ENCODE assay signal across 8 cellular contexts in genomic region chr19:42242512-42243409, GRCh38. TPM values are rescaled to one million over a fixed set of nuclear protein-coding genes. Genes with fewer than 3 reads are reported as not detected.
DNase-seq lines count a peak whose midpoint lies in the region; ATAC-seq, FAIRE-seq and TF ChIP-seq lines count a peak whose summit lies in the region.

TSS of gene GSK3A (minus strand) at chr19:42242602. CDS start at chr19:42242465, 137 bp downstream.

- H3K4me3 ChIP-seq in AG10803 (ENCODE audit: low read length): peak within 1 kb of the TSS; percentile 89

- TF ChIP-seq CTCF in AG10803 (conservative IDR thresholded peaks at IDR 0.05; ENCODE audit: low read length): no peak

- peak; percentile 63 for ATAC-seq in GM19043 (IDR thresholded peaks at IDR 0.05; ENCODE audit: low read depth, unreplicated experiment)
- peak; percentile 69 for ATAC-seq in HG03378 (IDR thresholded peaks at IDR 0.05; ENCODE audit: unreplicated experiment)

- peak; percentile 99 for DNase-seq in AG10803 (ENCODE audit: low read depth)
- peak; percentile 97 for DNase-seq in NCI-H460 (ENCODE audit: extremely low read depth, low read depth)
- peak; percentile 92 for DNase-seq in activated CD4-positive, CD25-positive, alpha-beta regulatory T cell treated with anti-CD3 and anti-CD28 coated beads, Interleukin-2, amount 50 U/mL, for 72 hours
- peak; percentile 99 to 100 for DNase-seq in cerebellar nuclear complex (lab: John Stamatoyannopoulos, UW)
- DNase-seq in stimulated activated CD4-positive, alpha-beta T cell treated with anti-CD3 and anti-CD28 coated beads, Interleukin-12 subunit alpha, Interleukin-12 subunit beta, amount 100 ng/mL, for 4 hours: peak; percentile 93

- peak; percentile 55 for FAIRE-seq in islet of Langerhans (lab: Jason Lieb, UNC)

RNA-seq across cellular contexts. Expression of gene GSK3A, which starts in this region (rescaled TPM):
- 19.0 and 20.2 TPM in 2 replicates for total RNA-seq in NCI-H460 (2014; rRNA removed; shearing (Covaris generic))
- 26.6 and 27.7 TPM in 2 replicates for polyA plus RNA-seq in NCI-H460 (2014; cell fraction: nucleus; rRNA removed)

Comparison
In these comparisons a context has a peak if more than half of its experiments do, and no peak if none do; other contexts are left out.
1. Peak in every context shown above with its lines: DNase-seq, ATAC-seq and H3K4me3 ChIP-seq.